21 cellular contexts compared by ENCODE assay signal in genomic region chr5:53996008-53996407, GRCh38.
DNase-seq lines count a peak whose midpoint lies in the region; ATAC-seq and TF ChIP-seq lines count a peak whose summit lies in the region.
"Had no signal": no experiment of that assay in that cellular context is flagged by ENCODE, and none has a peak within 500 bp of the region (broad histone marks: within the 10 kb centered on the region; RNA-seq: fewer than 3 reads in every experiment).

No MANE protein-coding gene starts in this region.

- H3K27ac ChIP-seq in Karpas-422 (ENCODE audit: low read length) (no peak overlapping the region), right cardiac atrium (ENCODE audit: low read length) (no peak overlapping the region)
- H3K27ac ChIP-seq: BLaER1 treated with 17β-estradiol and CSF1 and Interleukin-3, amounts not matched to agents 10 nM and 100 nM; HL-60; Peyer's patch had no signal

- H3K4me1 ChIP-seq in HAP-1 (peaks cover 19% of the 10 kb centered on the region), Karpas-422 (ENCODE audit: low read length) (no peaks in the 10 kb centered on the region), right cardiac atrium (ENCODE audit: control insufficient read depth, insufficient read depth, low read length) (no peaks in the 10 kb centered on the region)
- H3K4me1 ChIP-seq: Peyer's patch had no signal

- intact Hi-C loops in right cardiac atrium (cut with DNase I) = no loop called here

- 0 out of 2 replicates have a peak overlapping the region, but pooled peaks have one; percentile 50 for H3K27ac Mint-ChIP-seq in WTC11
- H3K27ac Mint-ChIP-seq in osteocyte (ENCODE audit: unreplicated experiment) = peak overlapping the region; percentile 39
- H3K27ac Mint-ChIP-seq: CD8-positive, alpha-beta T cell had no signal

- H3K4me3 ChIP-seq in HAP-1 (no peak overlapping the region), Karpas-422 (ENCODE audit: low read length) (no peak overlapping the region), right cardiac atrium (ENCODE audit: low read length) (no peak overlapping the region)
- H3K4me3 ChIP-seq: BLaER1 treated with 17β-estradiol and CSF1 and Interleukin-3, amounts not matched to agents 10 nM and 100 nM; Peyer's patch had no signal

- H3K9ac ChIP-seq in Karpas-422 (ENCODE audit: low read length) = no peak overlapping the region
- H3K9ac ChIP-seq: BLaER1 treated with 17β-estradiol and CSF1 and Interleukin-3, amounts not matched to agents 10 nM and 100 nM had no signal

- CTCF ChIA-PET in WTC11 (lab: Charles Lee) = interaction anchor here (0.7 to 1.4 kb wide), 2 partner anchors 69 to 262 kb away, joined by 3 to 6 read pairs; no protein-coding TSS in a partner anchor

- H3K27me3 ChIP-seq in HAP-1 (ENCODE audit: low read depth) = no peaks in the 10 kb centered on the region
- H3K27me3 ChIP-seq in Karpas-422 (ENCODE audit: low read length) = no peaks in the 10 kb centered on the region
- no peaks in the 10 kb centered on the region for H3K27me3 ChIP-seq in right cardiac atrium (ENCODE audit: control insufficient read depth, insufficient read depth)
- H3K27me3 ChIP-seq: BLaER1 treated with 17β-estradiol and CSF1 and Interleukin-3, amounts not matched to agents 10 nM and 100 nM; Peyer's patch had no signal

- H2AFZ ChIP-seq in Karpas-422 (ENCODE audit: low read length) = no peak overlapping the region

- no peak overlapping the region for H3K4me3 Mint-ChIP-seq in WTC11
- H3K4me3 Mint-ChIP-seq in osteocyte (ENCODE audit: unreplicated experiment) = no peak overlapping the region
- H3K4me3 Mint-ChIP-seq: CD8-positive, alpha-beta T cell had no signal

- H3K4me2 ChIP-seq in Karpas-422 (ENCODE audit: low read depth, low read length, poor library complexity, severe bottlenecking) = no peak overlapping the region
- H3K4me2 ChIP-seq: BLaER1 treated with 17β-estradiol and CSF1 and Interleukin-3, amounts not matched to agents 10 nM and 100 nM had no signal

- H3K9me3 ChIP-seq in HAP-1 (no peaks in the 10 kb centered on the region), Karpas-422 (ENCODE audit: low read length) (no peaks in the 10 kb centered on the region), right cardiac atrium (ENCODE audit: control insufficient read depth, low read length) (no peaks in the 10 kb centered on the region)
- H3K9me3 ChIP-seq: BLaER1 treated with 17β-estradiol and CSF1 and Interleukin-3, amounts not matched to agents 10 nM and 100 nM; Peyer's patch had no signal

- no peaks in the 10 kb centered on the region for H3K79me2 ChIP-seq in Karpas-422 (ENCODE audit: low read length)

- TF ChIP-seq CTCF in WTC11 (IDR thresholded peaks at IDR 0.05) (no peak), osteocyte (IDR thresholded peaks at IDR 0.05) (no peak)

- H3K27me3 Mint-ChIP-seq in WTC11 (ENCODE audit: low read depth) (no peaks in the 10 kb centered on the region), osteocyte (ENCODE audit: unreplicated experiment) (no peaks in the 10 kb centered on the region)

- no peaks in the 10 kb centered on the region; the same call in 1 of the 2 replicates for H3K36me3 Mint-ChIP-seq in WTC11
- H3K36me3 Mint-ChIP-seq in osteocyte (ENCODE audit: unreplicated experiment) = peaks cover 6% of the 10 kb centered on the region

- H4K20me1 ChIP-seq in Karpas-422 (ENCODE audit: insufficient read depth, low read depth, low read length) = no peaks in the 10 kb centered on the region
- H4K20me1 ChIP-seq: BLaER1 treated with 17β-estradiol and CSF1 and Interleukin-3, amounts not matched to agents 10 nM and 100 nM had no signal

- H3K36me3 ChIP-seq in HAP-1 (replicated peaks) (no peaks in the 10 kb centered on the region), Karpas-422 (ENCODE audit: insufficient read depth, low read length) (no peaks in the 10 kb centered on the region)
- H3K36me3 ChIP-seq: BLaER1 treated with 17β-estradiol and CSF1 and Interleukin-3, amounts not matched to agents 10 nM and 100 nM; Peyer's patch had no signal

- H3K9me2 ChIP-seq in Karpas-422 (replicated peaks; ENCODE audit: insufficient read depth, low read length) = no peaks in the 10 kb centered on the region

- ATAC-seq in WTC11 (no peak), right cardiac atrium (no peak)
- ATAC-seq: CD8-positive, alpha-beta T cell; HepG2; SK-N-SH treated with all-trans-retinoic acid at 6 μM for 48 hours had no signal

- no peaks in the 10 kb centered on the region for H3K9me3 Mint-ChIP-seq in WTC11
- no peaks in the 10 kb centered on the region for H3K9me3 Mint-ChIP-seq in osteocyte (ENCODE audit: unreplicated experiment)
- H3K9me3 Mint-ChIP-seq: CD8-positive, alpha-beta T cell had no signal

- WGBS in right cardiac atrium = 87% methylated on average over 4 of the region's 4 CpGs

- in situ Hi-C loops in HAP-1 (cut with MboI; ENCODE audit: low sequenced_read_pairs) = no loop called here

- POLR2A ChIA-PET in WTC11 (lab: Charles Lee) = no interaction called here

- DNase-seq in HAP-1 (ENCODE audit: low spot score in 2 of 2) = peak; percentile 31 to 36
- peak; percentile 50 for DNase-seq in Karpas-422
- DNase-seq in WTC11 (ENCODE audit: low spot score) = no peak
- DNase-seq in osteocyte (ENCODE audit: extremely low spot score, unreplicated experiment) = no peak
- no peak for DNase-seq in activated gamma-delta T cell (lab: John Stamatoyannopoulos, UW)
- no peak for DNase-seq in islet precursor cell
- no peak for DNase-seq in right cardiac atrium
- DNase-seq: CD8-positive, alpha-beta T cell; DMS153; H7; KBM-7; NCI-H1105; NCI-H146; NCI-H2029; NCI-H2227 treated with DMSO at 0.1 percent for 48 hours; NCI-H510A; Peyer's patch had no signal

- H3K4me1 Mint-ChIP-seq in WTC11 = peaks cover 55% of the 10 kb centered on the region
- H3K4me1 Mint-ChIP-seq in osteocyte (ENCODE audit: unreplicated experiment) = peaks cover 12% of the 10 kb centered on the region

TF ChIP-seq in WTC11, 78 proteins besides CTCF, POLR2A, EP300 and RAD21:
- TF ChIP-seq, protein P1, sequence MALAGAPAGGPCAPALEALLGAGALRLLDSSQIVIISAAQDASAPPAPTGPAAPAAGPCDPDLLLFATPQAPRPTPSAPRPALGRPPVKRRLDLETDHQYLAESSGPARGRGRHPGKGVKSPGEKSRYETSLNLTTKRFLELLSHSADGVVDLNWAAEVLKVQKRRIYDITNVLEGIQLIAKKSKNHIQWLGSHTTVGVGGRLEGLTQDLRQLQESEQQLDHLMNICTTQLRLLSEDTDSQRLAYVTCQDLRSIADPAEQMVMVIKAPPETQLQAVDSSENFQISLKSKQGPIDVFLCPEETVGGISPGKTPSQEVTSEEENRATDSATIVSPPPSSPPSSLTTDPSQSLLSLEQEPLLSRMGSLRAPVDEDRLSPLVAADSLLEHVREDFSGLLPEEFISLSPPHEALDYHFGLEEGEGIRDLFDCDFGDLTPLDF (CRISPR knock-in tag; IDR thresholded peaks at IDR 0.05) = no peak
- TF ChIP-seq PRRX2 (CRISPR knock-in tag; IDR thresholded peaks at IDR 0.05) (no peak), GRHL2 (CRISPR knock-in tag; IDR thresholded peaks at IDR 0.05; ENCODE audit: insufficient replicate concordance, severe bottlenecking) (no peak), FOXJ3 (CRISPR knock-in tag; IDR thresholded peaks at IDR 0.05; ENCODE audit: borderline replicate concordance) (no peak), KAT7 (CRISPR knock-in tag; IDR thresholded peaks at IDR 0.05; ENCODE audit: borderline replicate concordance) (no peak), ZNF138 (CRISPR knock-in tag; conservative IDR thresholded peaks at IDR 0.05) (no peak), SOX15 (CRISPR knock-in tag; IDR thresholded peaks at IDR 0.05) (no peak), NFYB (CRISPR knock-in tag; conservative IDR thresholded peaks at IDR 0.05; ENCODE audit: low read depth) (no peak), CREB1 (CRISPR knock-in tag; IDR thresholded peaks at IDR 0.05) (no peak), ZSCAN18 (CRISPR knock-in tag; IDR thresholded peaks at IDR 0.05) (no peak)
- TF ChIP-seq, protein P2, sequence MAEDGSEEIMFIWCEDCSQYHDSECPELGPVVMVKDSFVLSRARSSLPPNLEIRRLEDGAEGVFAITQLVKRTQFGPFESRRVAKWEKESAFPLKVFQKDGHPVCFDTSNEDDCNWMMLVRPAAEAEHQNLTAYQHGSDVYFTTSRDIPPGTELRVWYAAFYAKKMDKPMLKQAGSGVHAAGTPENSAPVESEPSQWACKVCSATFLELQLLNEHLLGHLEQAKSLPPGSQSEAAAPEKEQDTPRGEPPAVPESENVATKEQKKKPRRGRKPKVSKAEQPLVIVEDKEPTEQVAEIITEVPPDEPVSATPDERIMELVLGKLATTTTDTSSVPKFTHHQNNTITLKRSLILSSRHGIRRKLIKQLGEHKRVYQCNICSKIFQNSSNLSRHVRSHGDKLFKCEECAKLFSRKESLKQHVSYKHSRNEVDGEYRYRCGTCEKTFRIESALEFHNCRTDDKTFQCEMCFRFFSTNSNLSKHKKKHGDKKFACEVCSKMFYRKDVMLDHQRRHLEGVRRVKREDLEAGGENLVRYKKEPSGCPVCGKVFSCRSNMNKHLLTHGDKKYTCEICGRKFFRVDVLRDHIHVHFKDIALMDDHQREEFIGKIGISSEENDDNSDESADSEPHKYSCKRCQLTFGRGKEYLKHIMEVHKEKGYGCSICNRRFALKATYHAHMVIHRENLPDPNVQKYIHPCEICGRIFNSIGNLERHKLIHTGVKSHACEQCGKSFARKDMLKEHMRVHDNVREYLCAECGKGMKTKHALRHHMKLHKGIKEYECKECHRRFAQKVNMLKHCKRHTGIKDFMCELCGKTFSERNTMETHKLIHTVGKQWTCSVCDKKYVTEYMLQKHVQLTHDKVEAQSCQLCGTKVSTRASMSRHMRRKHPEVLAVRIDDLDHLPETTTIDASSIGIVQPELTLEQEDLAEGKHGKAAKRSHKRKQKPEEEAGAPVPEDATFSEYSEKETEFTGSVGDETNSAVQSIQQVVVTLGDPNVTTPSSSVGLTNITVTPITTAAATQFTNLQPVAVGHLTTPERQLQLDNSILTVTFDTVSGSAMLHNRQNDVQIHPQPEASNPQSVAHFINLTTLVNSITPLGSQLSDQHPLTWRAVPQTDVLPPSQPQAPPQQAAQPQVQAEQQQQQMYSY (CRISPR knock-in tag; IDR thresholded peaks at IDR 0.05) = no peak

Comparison
In these comparisons a context has a peak if more than half of its experiments do, and no peak if none do; other contexts are left out.
1. DNase-seq: peak in HAP-1 (2 of 2) and Karpas-422 (single experiment); none in WTC11 (single experiment), osteocyte (single experiment), activated gamma-delta T cell (single experiment), islet precursor cell (single experiment) and right cardiac atrium (0 of 3).